ENCODE assay signal across 8 cellular contexts in the genomic region with DNA sequence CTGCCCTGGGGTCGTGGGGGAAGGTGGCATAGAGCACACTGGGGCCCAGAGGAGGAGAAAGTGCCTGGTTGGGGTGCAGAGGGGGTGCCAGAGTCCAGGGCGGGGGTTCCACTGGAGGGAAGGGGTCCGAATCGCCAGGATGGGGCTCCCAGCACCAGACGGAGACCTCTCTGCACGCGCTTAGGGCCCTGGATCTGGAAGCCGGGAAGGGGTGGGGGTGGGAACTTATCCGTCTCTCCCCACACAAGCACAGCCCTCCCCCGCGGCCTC.
DNase-seq lines count a peak whose midpoint lies in the region; ATAC-seq and TF ChIP-seq lines count a peak whose summit lies in the region.

No MANE protein-coding gene starts in this region.

- peaks cover 28% of the 10 kb centered on the region for H3K4me1 Mint-ChIP-seq in stimulated activated naive CD8-positive, alpha-beta T cell treated with anti-CD3 and anti-CD28 coated beads, Interleukin-15, amount 100 ng/mL, for 72 hours

- H3K4me1 ChIP-seq in DOHH2 (ENCODE audit: control insufficient read depth, low read length) (peaks cover 55% of the 10 kb centered on the region), iPS-20b (ENCODE audit: insufficient read depth, low read length) (no peaks in the 10 kb centered on the region)

- peaks cover 64% of the 10 kb centered on the region for H3K79me2 ChIP-seq in DOHH2 (ENCODE audit: control insufficient read depth, low read length)

- H3K27ac Mint-ChIP-seq in stimulated activated naive CD8-positive, alpha-beta T cell treated with anti-CD3 and anti-CD28 coated beads, Interleukin-15, amount 100 ng/mL, for 72 hours, result peak overlapping the region; percentile 95

- no peaks in the 10 kb centered on the region for H3K9me3 ChIP-seq in DOHH2 (ENCODE audit: control insufficient read depth, insufficient read depth, low read length)
- H3K9me3 ChIP-seq in KOPT-K1 (ENCODE audit: insufficient read depth, low read length, poor library complexity, severe bottlenecking), result no peaks in the 10 kb centered on the region
- H3K9me3 ChIP-seq in iPS-20b (ENCODE audit: insufficient read depth, low read depth, low read length), result no peaks in the 10 kb centered on the region

- no peak for ATAC-seq in stimulated activated naive CD8-positive, alpha-beta T cell treated with anti-CD3 and anti-CD28 coated beads, Interleukin-15, amount 100 ng/mL, for 72 hours

- H3K9me3 Mint-ChIP-seq in stimulated activated naive CD8-positive, alpha-beta T cell treated with anti-CD3 and anti-CD28 coated beads, Interleukin-15, amount 100 ng/mL, for 72 hours, result no peaks in the 10 kb centered on the region

- peaks cover 11% of the 10 kb centered on the region; the same call in 1 of the 2 replicates for H4K20me1 ChIP-seq in DOHH2 (ENCODE audit: control insufficient read depth, insufficient read depth, low read depth, low read length)

- TF ChIP-seq CTCF in DOHH2 (IDR thresholded peaks at IDR 0.05; ENCODE audit: low read depth, low read length, poor library complexity, severe bottlenecking), result no peak
- no peak for TF ChIP-seq CTCF in astrocyte of the cerebellum (IDR thresholded peaks at IDR 0.05; ENCODE audit: low read depth, low read length, missing control alignments)

- peak overlapping the region; percentile 99 for H3K9ac ChIP-seq in iPS-20b (ENCODE audit: low read depth, low read length)

- H3K4me3 ChIP-seq in DOHH2 (ENCODE audit: low read length) (peak overlapping the region; percentile 96), astrocyte of the cerebellum (ENCODE audit: low read depth, low read length) (peak overlapping the region; percentile 77), iPS-20b (ENCODE audit: low read length) (peak overlapping the region; percentile 93)

- H3K36me3 ChIP-seq in DOHH2 (ENCODE audit: control insufficient read depth, low read length) (peaks cover 64% of the 10 kb centered on the region), KOPT-K1 (ENCODE audit: insufficient read depth, low read length) (peaks cover 27% of the 10 kb centered on the region), iPS-20b (ENCODE audit: insufficient read depth, low read depth, low read length) (peaks cover 48% of the 10 kb centered on the region)

- in situ Hi-C loops in astrocyte of the cerebellum (cut with HindIII; ENCODE audit: low sequenced_read_pairs), result no loop called here

- H3K27me3 ChIP-seq in DOHH2 (ENCODE audit: control insufficient read depth, low read length) (no peaks in the 10 kb centered on the region), iPS-20b (ENCODE audit: insufficient read depth, low read length) (no peaks in the 10 kb centered on the region)

- H3F3A ChIP-seq in DOHH2 (ENCODE audit: control insufficient read depth, insufficient read depth), result peaks cover 16% of the 10 kb centered on the region

- DNase-seq in astrocyte of the cerebellum (ENCODE audit: low read depth) (no peak), NOMO-1 (lab: John Stamatoyannopoulos, UW; ENCODE audit: unreplicated experiment in 2 of 2) (no peak), SHP77 treated with DMSO at 0.1 percent for 48 hours (lab: John Stamatoyannopoulos, UW) (no peak), KG1 (lab: John Stamatoyannopoulos, UW) (no peak)
- no peak for DNase-seq in stimulated activated naive CD8-positive, alpha-beta T cell treated with anti-CD3 and anti-CD28 coated beads, Interleukin-15, amount 100 ng/mL, for 72 hours

- H3K9me2 ChIP-seq in DOHH2 (replicated peaks; ENCODE audit: control insufficient read depth, low read length), result no peaks in the 10 kb centered on the region

- H3K27ac ChIP-seq in DOHH2 (ENCODE audit: low read depth, low read length), result peak overlapping the region; percentile 94
- H3K27ac ChIP-seq in KOPT-K1 (ENCODE audit: low read depth, low read length, poor library complexity, severe bottlenecking), result peak overlapping the region; percentile 88
- H3K27ac ChIP-seq in iPS-20b (ENCODE audit: low read length), result peak overlapping the region; percentile 85

- H3K4me3 Mint-ChIP-seq in stimulated activated naive CD8-positive, alpha-beta T cell treated with anti-CD3 and anti-CD28 coated beads, Interleukin-15, amount 100 ng/mL, for 72 hours, result peak overlapping the region; percentile 95 to 98

- H3K4me2 ChIP-seq in DOHH2 (ENCODE audit: low read length), result peak overlapping the region; percentile 94

- H3K27me3 Mint-ChIP-seq in stimulated activated naive CD8-positive, alpha-beta T cell treated with anti-CD3 and anti-CD28 coated beads, Interleukin-15, amount 100 ng/mL, for 72 hours, result no peaks in the 10 kb centered on the region
